In genomic region chr4:184383497-184384055, GRCh38 we compare ENCODE assay signal across 8 cellular contexts.
DNase-seq lines count a peak whose midpoint lies in the region; ATAC-seq lines count a peak whose summit lies in the region.

No MANE protein-coding gene starts in this region.

- H3K27ac Mint-ChIP-seq in naive thymus-derived CD8-positive, alpha-beta T cell = peak overlapping the region in 8 of 10 donors; percentile 3 to 84 (median 62)

- POLR2A ChIA-PET in naive thymus-derived CD8-positive, alpha-beta T cell (lab: Charles Lee) = no interaction called here

- no peaks in the 10 kb centered on the region for H3K27me3 Mint-ChIP-seq in naive thymus-derived CD8-positive, alpha-beta T cell

- H3K36me3 Mint-ChIP-seq in naive thymus-derived CD8-positive, alpha-beta T cell = peaks cover 0 to 24% (median 6%) of the 10 kb centered on the region in 3 donors

- no peaks in the 10 kb centered on the region for H3K9me3 Mint-ChIP-seq in naive thymus-derived CD8-positive, alpha-beta T cell

- peak overlapping the region in 6 of 10 donors; percentile 14 to 58 (median 50) for H3K4me3 Mint-ChIP-seq in naive thymus-derived CD8-positive, alpha-beta T cell

- ATAC-seq in naive thymus-derived CD8-positive, alpha-beta T cell = no peak
- ATAC-seq in GM18498 (IDR thresholded peaks at IDR 0.05; ENCODE audit: unreplicated experiment) = no peak
- no peak for ATAC-seq in HG03432 (IDR thresholded peaks at IDR 0.05; ENCODE audit: unreplicated experiment)

- DNase-seq in COLO829 (ENCODE audit: low spot score) (peak; percentile 95), NCI-H226 (peak; percentile 90), dedifferentiated amniotic fluid mesenchymal stem cell (ENCODE audit: extremely low spot score) (peak; percentile 77), iPS-NIHi11 (ENCODE audit: low spot score) (no peak), MV-4-11 (lab: John Stamatoyannopoulos, UW) (no peak)
- no peak for DNase-seq in naive thymus-derived CD8-positive, alpha-beta T cell

- H3K4me1 Mint-ChIP-seq in naive thymus-derived CD8-positive, alpha-beta T cell = peaks cover 34 to 83% (median 66%) of the 10 kb centered on the region in 4 donors

Comparison
In these comparisons a context has a peak if more than half of its experiments do, and no peak if none do; other contexts are left out.
1. DNase-seq: peak in COLO829 (single experiment), NCI-H226 (single experiment) and dedifferentiated amniotic fluid mesenchymal stem cell (single experiment); none in naive thymus-derived CD8-positive, alpha-beta T cell (0 of 10), iPS-NIHi11 (single experiment) and MV-4-11 (single experiment).